In genomic region chr15:79609501-79609900, GRCh38 we compare ENCODE assay signal across 20 cellular contexts.
"Had no signal": no experiment of that assay in that cellular context is flagged by ENCODE, and none has a peak within 500 bp of the region (broad histone marks: within the 10 kb centered on the region; RNA-seq: fewer than 3 reads in every experiment).

No MANE protein-coding gene starts in this region.

- H3K36me3 ChIP-seq: SJSA1 had no signal

- H3K4me1 ChIP-seq: SJSA1 had no signal

- H3K9me3 ChIP-seq: SJSA1 had no signal

- H3K4me3 ChIP-seq: K562, SJSA1, SK-N-MC had no signal

- H3K27ac ChIP-seq: HL-60, KMS-11, SJSA1, SK-N-MC had no signal

- DNase-seq: Kasumi-1, MM.1S, NCI-H1092 treated with DMSO at 0.1 percent for 48 hours, NCI-H1436, NCI-H187, NCI-H2029, NCI-H2081 treated with DMSO at 0.1 percent for 48 hours, NCI-H226, NCI-H446, NCI-H510A, NCI-H524 treated with DMSO at 0.1 percent for 48 hours, NCI-H69, Right ventricle myocardium superior, RPMI8226, SIG-M5 had no signal

- ATAC-seq: K562 had no signal
